ENCODE assay signal across 15 cellular contexts in genomic region chr12:18476866-18477265, GRCh38.
"Had no signal": no experiment of that assay in that cellular context is flagged by ENCODE, and none has a peak within 500 bp of the region (broad histone marks: within the 10 kb centered on the region; RNA-seq: fewer than 3 reads in every experiment).

No MANE protein-coding gene starts in this region.

- H3K9ac ChIP-seq: parathyroid adenoma had no signal

- H2AFZ ChIP-seq: parathyroid adenoma had no signal

- H3K79me2 ChIP-seq: parathyroid adenoma had no signal

- H3K27me3 Mint-ChIP-seq: activated T-helper 17 cell treated with anti-CD3 and anti-CD28 coated beads, Interleukin-2, amount 50 U/mL, for 72 hours; stimulated activated naive B cell treated with anti-CD40 and anti-IgM and Interleukin-4, amounts not matched to agents 10 μg/mL and 1 μg/mL and 100 μg/mL, for 72 hours had no signal

- H3K36me3 ChIP-seq: gastrocnemius medialis, heart right ventricle, thyroid gland had no signal

- H3K4me3 Mint-ChIP-seq: activated T-helper 17 cell treated with anti-CD3 and anti-CD28 coated beads, Interleukin-2, amount 50 U/mL, for 72 hours; stimulated activated naive B cell treated with anti-CD40 and anti-IgM and Interleukin-4, amounts not matched to agents 10 μg/mL and 1 μg/mL and 100 μg/mL, for 72 hours; T-helper 2 cell treated with Interferon-gamma antibody and Interleukin-4, amounts not matched to agents 5 μg/mL and 100 μg/mL, for 36 hours had no signal

- H3K9me3 ChIP-seq: gastrocnemius medialis, heart right ventricle, thyroid gland had no signal

- H3K36me3 Mint-ChIP-seq: stimulated activated naive B cell treated with anti-CD40 and anti-IgM and Interleukin-4, amounts not matched to agents 10 μg/mL and 1 μg/mL and 100 μg/mL, for 72 hours had no signal

- H3K4me3 ChIP-seq: gastrocnemius medialis, heart right ventricle, thyroid gland had no signal

- H3K27ac Mint-ChIP-seq: activated T-helper 17 cell treated with anti-CD3 and anti-CD28 coated beads, Interleukin-2, amount 50 U/mL, for 72 hours; stimulated activated naive B cell treated with anti-CD40 and anti-IgM and Interleukin-4, amounts not matched to agents 10 μg/mL and 1 μg/mL and 100 μg/mL, for 72 hours; T-helper 2 cell treated with Interferon-gamma antibody and Interleukin-4, amounts not matched to agents 5 μg/mL and 100 μg/mL, for 36 hours had no signal

- ATAC-seq: activated T-helper 17 cell treated with anti-CD3 and anti-CD28 coated beads, Interleukin-2, amount 50 U/mL, for 72 hours; gastrocnemius medialis; heart right ventricle; stimulated activated naive B cell treated with anti-CD40 and anti-IgM and Interleukin-4, amounts not matched to agents 10 μg/mL and 1 μg/mL and 100 μg/mL, for 72 hours had no signal

- H3K4me1 Mint-ChIP-seq: activated T-helper 17 cell treated with anti-CD3 and anti-CD28 coated beads, Interleukin-2, amount 50 U/mL, for 72 hours; stimulated activated naive B cell treated with anti-CD40 and anti-IgM and Interleukin-4, amounts not matched to agents 10 μg/mL and 1 μg/mL and 100 μg/mL, for 72 hours had no signal

- H3K27me3 ChIP-seq: gastrocnemius medialis, heart right ventricle, thyroid gland had no signal

- H3K27ac ChIP-seq: gastrocnemius medialis, heart right ventricle, parathyroid adenoma, thyroid gland had no signal

- DNase-seq: activated CD4-positive, alpha-beta T cell treated with anti-CD3 and anti-CD28 coated beads, Interleukin-2, amount 50 U/mL, for 4 hours; activated CD4-positive, CD25-positive, alpha-beta regulatory T cell treated with anti-CD3 and anti-CD28 coated beads, Interleukin-2, amount 50 U/mL, for 72 hours; activated naive CD4-positive, alpha-beta T cell treated with Interleukin-2 at 50 U/mL for 16 hours; aorta; effector CD8-positive, alpha-beta T cell; gastrocnemius medialis; heart right ventricle; islet precursor cell; stimulated activated CD4-positive, alpha-beta T cell treated with anti-CD3 and anti-CD28 coated beads, Interleukin-2, amount 100 ng/mL, for 48 hours; stimulated activated naive B cell treated with anti-CD40 and anti-IgM and Interleukin-4, amounts not matched to agents 10 μg/mL and 1 μg/mL and 100 μg/mL, for 72 hours; thyroid gland had no signal

- FAIRE-seq: urothelium cell line had no signal

- H3K4me1 ChIP-seq: gastrocnemius medialis, parathyroid adenoma, thyroid gland had no signal
